In the genomic region with DNA sequence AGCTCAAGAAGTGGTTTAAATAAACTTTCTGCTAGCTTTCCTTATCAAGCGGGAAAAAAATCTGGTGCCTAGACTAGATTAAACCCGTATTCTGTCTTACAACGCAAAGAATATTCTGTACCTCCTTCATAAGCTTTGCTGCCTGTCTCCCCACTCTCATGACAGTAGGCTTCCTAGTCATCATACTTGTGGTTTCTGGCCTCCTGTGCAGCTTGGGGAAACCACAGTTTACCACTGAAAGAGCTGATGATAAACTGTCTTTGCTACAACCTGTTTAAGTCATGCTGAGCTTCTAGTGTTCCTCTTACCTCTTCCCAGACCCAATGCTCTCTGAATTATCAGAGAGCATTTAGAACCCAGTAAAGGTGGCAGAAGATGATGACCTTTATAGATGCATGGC, we compare ENCODE assay signal across 9 cellular contexts. TPM values are rescaled to one million over a fixed set of nuclear protein-coding genes. Genes with fewer than 3 reads are reported as not detected.
DNase-seq lines count a peak whose midpoint lies in the region; ATAC-seq and TF ChIP-seq lines count a peak whose summit lies in the region.
"Had no signal": no experiment of that assay in that cellular context is flagged by ENCODE, and none has a peak within 500 bp of the region (broad histone marks: within the 10 kb centered on the region; RNA-seq: fewer than 3 reads in every experiment).

No MANE protein-coding gene starts in this region.

- no peaks in the 10 kb centered on the region for H3K9me3 ChIP-seq in smooth muscle cell (replicated peaks; ENCODE audit: low read depth)
- no peaks in the 10 kb centered on the region for H3K9me3 ChIP-seq in Caco-2

- intact Hi-C loops in Caco-2 (cut with micrococcal nuclease; ENCODE audit: unreplicated experiment) (loop anchor here (5.0 kb wide), 1 partner anchor 434 kb away; no protein-coding TSS in a partner anchor), head of caudate nucleus (cut with DNase I) (no loop called here)

- H3K36me3 ChIP-seq in smooth muscle cell (ENCODE audit: low read depth) (no peaks in the 10 kb centered on the region), Caco-2 (ENCODE audit: control insufficient read depth, insufficient read depth, low read length) (peaks cover 3% of the 10 kb centered on the region)

- no TSS peak for BruUV-seq in Caco-2 (replicated peaks; lab: Mats Ljungman, UMichigan)

- H3F3A ChIP-seq in smooth muscle cell (ENCODE audit: low read depth): peaks cover 15% of the 10 kb centered on the region

- H3K9me3 Mint-ChIP-seq in Caco-2 (ENCODE audit: unreplicated experiment): no peaks in the 10 kb centered on the region
- H3K9me3 Mint-ChIP-seq: brain had no signal

- POLR2A ChIA-PET in Caco-2 (lab: Charles Lee): no interaction called here

- no peaks in the 10 kb centered on the region for H3K79me2 ChIP-seq in smooth muscle cell (ENCODE audit: low read depth)

- H3K4me1 ChIP-seq in smooth muscle cell (ENCODE audit: low read depth) (peaks cover 8% of the 10 kb centered on the region), Caco-2 (0 out of 2 replicates have a peak, but pooled peaks cover 3% of the 10 kb centered on the region)

- H3K4me2 ChIP-seq in smooth muscle cell: peak overlapping the region; percentile 2

- H3K27me3 Mint-ChIP-seq in Caco-2 (ENCODE audit: insufficient read depth, unreplicated experiment): no peaks in the 10 kb centered on the region
- H3K27me3 Mint-ChIP-seq: brain had no signal

- no peak for TF ChIP-seq CTCF in smooth muscle cell (IDR thresholded peaks at IDR 0.05; ENCODE audit: borderline replicate concordance, insufficient read depth, poor library complexity, severe bottlenecking)
- TF ChIP-seq CTCF in Caco-2 (IDR thresholded peaks at IDR 0.05; ENCODE audit: insufficient read depth in 1 of 2, low read depth in 1 of 2, low read length in 1 of 2, severe bottlenecking in 1 of 2, unreplicated experiment in 1 of 2): no peak

- DNase-seq in AG08395 (ENCODE audit: low spot score) (peak; percentile 55), smooth muscle cell (lab: John Stamatoyannopoulos, UW; ENCODE audit: unreplicated experiment) (no peak), Caco-2 (no peak), head of caudate nucleus (no peak)
- peak; percentile 17 for DNase-seq in activated gamma-delta T cell treated with anti-CD3 and anti-CD28 coated beads, Interleukin-2, amount 50 U/mL, for 16 hours (ENCODE audit: low read depth)

- peaks cover 6% of the 10 kb centered on the region for H4K20me1 ChIP-seq in smooth muscle cell (ENCODE audit: low read depth)

- peak overlapping the region; percentile 51 for H3K27ac ChIP-seq in smooth muscle cell (ENCODE audit: low read depth)

- no peak overlapping the region for H3K27ac Mint-ChIP-seq in Caco-2 (ENCODE audit: unreplicated experiment)

- H3K27me3 ChIP-seq in smooth muscle cell (ENCODE audit: low read depth) (no peaks in the 10 kb centered on the region), Caco-2 (replicated peaks; ENCODE audit: control insufficient read depth, insufficient read depth, low read length) (no peaks in the 10 kb centered on the region)

- no peak overlapping the region for H3K9ac ChIP-seq in smooth muscle cell (ENCODE audit: low read depth)

- CTCF ChIA-PET in Caco-2 (lab: Charles Lee): interaction anchor here (0.6 kb wide), 2 partner anchors 9 to 134 kb away, joined by 6 to 7 read pairs; no protein-coding TSS in a partner anchor

- no peak overlapping the region for H3K4me3 Mint-ChIP-seq in Caco-2 (ENCODE audit: unreplicated experiment)
- H3K4me3 Mint-ChIP-seq: brain had no signal

- H3K4me3 ChIP-seq in smooth muscle cell (no peak overlapping the region), Caco-2 (ENCODE audit: low read depth, low read length) (no peak overlapping the region)

- H3K4me1 Mint-ChIP-seq in Caco-2 (ENCODE audit: low read depth, unreplicated experiment): peaks cover 7% of the 10 kb centered on the region

- 49% methylated on average over 3 of the region's 3 CpGs for WGBS in smooth muscle cell (ENCODE audit: low lambda C conversion rate)

- ATAC-seq in GM19438 (IDR thresholded peaks at IDR 0.05; ENCODE audit: low read depth, unreplicated experiment): peak; percentile 91
- peak; percentile 91 for ATAC-seq in HG03469 (IDR thresholded peaks at IDR 0.05; ENCODE audit: unreplicated experiment)
- ATAC-seq in esophagus mucosa: no peak

- peaks cover 96% of the 10 kb centered on the region for H3K36me3 Mint-ChIP-seq in Caco-2 (ENCODE audit: insufficient read depth, unreplicated experiment)

- H2AFZ ChIP-seq in smooth muscle cell (ENCODE audit: low read depth): no peak overlapping the region

RNA-seq across cellular contexts. Expression of a gene that starts 55.0 kb away (rescaled TPM):
- 7.3 and 10.8 TPM in 2 replicates for total RNA-seq in smooth muscle cell
- 2.1 and 11.1 TPM in 2 replicates for polyA plus RNA-seq in smooth muscle cell
- total RNA-seq in Caco-2 (2022): 243 and 278 TPM in 2 replicates
- 8.3 TPM for total RNA-seq in esophagus mucosa

Comparison
In these comparisons a context has a peak if more than half of its experiments do, and no peak if none do; other contexts are left out.
1. DNase-seq: peak in AG08395 (single experiment) and activated gamma-delta T cell treated with anti-CD3 and anti-CD28 coated beads, Interleukin-2, amount 50 U/mL, for 16 hours (single experiment); none in smooth muscle cell (single experiment), Caco-2 (0 of 2) and head of caudate nucleus (0 of 42).
2. RNA of a gene that starts 55.0 kb away (total RNA-seq): 243 to 278 TPM in Caco-2; 7.3 to 10.8 TPM in smooth muscle cell and 8.3 TPM in esophagus mucosa (single experiment); every median in the first group is over 10 times any median in the second.